ENCODE assay signal across 8 cellular contexts in the genomic region with DNA sequence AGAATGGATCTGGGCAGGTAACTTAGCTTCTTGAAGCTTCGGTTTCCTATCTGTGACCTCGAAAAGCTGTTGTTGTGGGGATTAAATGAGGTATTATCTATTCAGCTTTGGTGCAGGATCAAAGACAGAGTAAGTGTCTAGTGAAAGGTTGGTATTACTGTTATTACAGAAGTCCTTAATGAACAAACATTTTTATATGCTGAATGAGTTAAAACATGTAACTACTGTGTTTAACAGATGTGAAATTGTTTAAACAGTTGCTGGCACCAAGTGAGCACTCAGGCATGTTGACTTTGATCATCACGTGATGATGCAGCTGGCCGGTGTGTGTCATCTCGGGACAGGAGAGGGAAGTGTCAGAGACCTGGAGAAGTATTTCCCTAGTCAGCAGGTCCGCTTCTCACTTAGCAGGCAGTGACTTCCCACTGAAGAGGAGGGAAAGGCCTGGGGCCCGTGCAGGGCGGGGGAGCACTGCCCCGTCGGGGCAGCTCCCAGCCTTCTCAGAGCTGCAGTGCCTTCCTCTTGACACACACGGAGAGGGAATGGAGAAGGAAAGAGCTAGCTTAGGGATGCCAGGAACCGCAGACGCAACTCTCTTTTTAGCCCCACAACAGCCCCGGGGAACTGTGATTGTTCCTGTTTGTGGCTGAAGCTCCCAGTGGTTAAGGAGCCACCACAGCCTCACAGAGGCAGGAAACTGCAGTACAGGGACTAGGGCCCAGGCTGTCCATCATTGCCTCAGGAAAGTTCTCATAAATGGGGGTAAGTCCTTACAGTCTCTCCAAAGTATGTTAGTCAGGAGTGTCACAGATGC. TPM values are rescaled to one million over a fixed set of nuclear protein-coding genes. Genes with fewer than 3 reads are reported as not detected.
DNase-seq lines count a peak whose midpoint lies in the region; ATAC-seq and TF ChIP-seq lines count a peak whose summit lies in the region.

No MANE protein-coding gene starts in this region.

- H3K36me3 ChIP-seq in breast epithelium (no peaks in the 10 kb centered on the region), mucosa of descending colon (ENCODE audit: low read depth) (no peaks in the 10 kb centered on the region)

- no peak for TF ChIP-seq POLR2A in breast epithelium (IDR thresholded peaks at IDR 0.05)

- H3K27me3 ChIP-seq in breast epithelium: no peaks in the 10 kb centered on the region

- intact Hi-C loops in breast epithelium (cut with DNase I; ENCODE audit: low total_unique reads): no loop called here
- intact Hi-C loops in mucosa of descending colon (cut with DNase I, micrococcal nuclease): no loop called here

- TF ChIP-seq CTCF in GM13976 (IDR thresholded peaks at IDR 0.05; ENCODE audit: borderline replicate concordance, control extremely low read depth, extremely low read depth, insufficient read depth, missing control alignments) (no peak), breast epithelium (IDR thresholded peaks at IDR 0.05) (peak in 1 of 3 donors; percentile 14), mucosa of descending colon (IDR thresholded peaks at IDR 0.05) (no peak)

- no peaks in the 10 kb centered on the region for H3K9me3 ChIP-seq in breast epithelium
- H3K9me3 ChIP-seq in mucosa of descending colon: no peaks in the 10 kb centered on the region

- DNase-seq in GM13976 (ENCODE audit: low spot score) (peak; percentile 45), NCI-H2029 treated with DMSO at 0.1 percent for 48 hours (lab: John Stamatoyannopoulos, UW) (peak; percentile 96), breast epithelium (ENCODE audit: low spot score in 2 of 2) (peak; percentile 69 to 73), mucosa of descending colon (peak; percentile 77 to 85 (median 82)), NCI-H2227 (lab: John Stamatoyannopoulos, UW; ENCODE audit: unreplicated experiment) (no peak), dedifferentiated amniotic fluid mesenchymal stem cell (ENCODE audit: extremely low spot score) (no peak), iPS-NIHi7 (ENCODE audit: extremely low spot score) (no peak)

- in situ Hi-C loops in GM13976 (cut with MboI; ENCODE audit: low sequenced_read_pairs, unreplicated experiment): no loop called here

- no peaks in the 10 kb centered on the region for H3K4me1 ChIP-seq in breast epithelium
- H3K4me1 ChIP-seq in mucosa of descending colon (ENCODE audit: low read depth): peaks cover 19% of the 10 kb centered on the region

- H3K27ac ChIP-seq in breast epithelium: peak overlapping the region; percentile 62 to 64

- H3K4me3 ChIP-seq in breast epithelium: peak overlapping the region in 1 of 3 donors; percentile 29
- H3K4me3 ChIP-seq in mucosa of descending colon: no peak overlapping the region

- ATAC-seq in mucosa of descending colon (peak; percentile 94), GM21528 (IDR thresholded peaks at IDR 0.05; ENCODE audit: low FRiP score, unreplicated experiment) (no peak)

RNA-seq across cellular contexts. Expression of a gene that starts 18.0 kb away (rescaled TPM):
- total RNA-seq in breast epithelium (10 to 100 TPM; 27.8 to 43.6 (median 36.0) TPM), mucosa of descending colon (10 to 100 TPM; 16.4 to 92.8 (median 38.4) TPM)

RNA-seq across cellular contexts. Expression of a gene that starts 20.8 kb away (rescaled TPM):
- total RNA-seq in breast epithelium (10 to 100 TPM; 15.4 to 19.4 (median 19.3) TPM), mucosa of descending colon (10 to 100 TPM; 17.6 to 30.7 (median 30.0) TPM)

Comparison
In these comparisons a context has a peak if more than half of its experiments do, and no peak if none do; other contexts are left out.
1. DNase-seq: peak in GM13976 (single experiment), NCI-H2029 treated with DMSO at 0.1 percent for 48 hours (single experiment), breast epithelium (2 of 2) and mucosa of descending colon (3 of 3); none in NCI-H2227 (single experiment), dedifferentiated amniotic fluid mesenchymal stem cell (single experiment) and iPS-NIHi7 (single experiment).